ENCODE assay signal across 25 cellular contexts in genomic region chr15:87942316-87942715, GRCh38.
DNase-seq lines count a peak whose midpoint lies in the region; ATAC-seq and TF ChIP-seq lines count a peak whose summit lies in the region.
"Had no signal": no experiment of that assay in that cellular context is flagged by ENCODE, and none has a peak within 500 bp of the region (broad histone marks: within the 10 kb centered on the region; RNA-seq: fewer than 3 reads in every experiment).

No MANE protein-coding gene starts in this region.

- no peak overlapping the region for H3K4me3 ChIP-seq in endodermal cell (ENCODE audit: low read length)
- H3K4me3 ChIP-seq: A549; BLaER1 treated with 17β-estradiol and CSF1 and Interleukin-3, amounts not matched to agents 10 nM and 100 nM; GM23338 had no signal

- WGBS in endodermal cell (ENCODE audit: insufficient coverage in 1 of 2, insufficient read length in 1 of 2), 2 experiments = 83 to 92% methylated on average over 3 to 6 of the region's 6 CpGs

- H3K4me1 ChIP-seq in endodermal cell (ENCODE audit: control insufficient read depth, insufficient read depth, low read length) = peaks cover 5% of the 10 kb centered on the region

- no peak for ATAC-seq in Right ventricle myocardium inferior
- ATAC-seq in HG02763 (IDR thresholded peaks at IDR 0.05; ENCODE audit: unreplicated experiment) = no peak
- ATAC-seq: A549, GM23338, HCT116 had no signal

- no peaks in the 10 kb centered on the region for H3K36me3 ChIP-seq in endodermal cell (ENCODE audit: control insufficient read depth, insufficient read depth, low read length)
- H3K36me3 ChIP-seq: BE2C; BLaER1 treated with 17β-estradiol and CSF1 and Interleukin-3, amounts not matched to agents 10 nM and 100 nM had no signal

- no peaks in the 10 kb centered on the region for H3K36me3 Mint-ChIP-seq in endodermal cell (ENCODE audit: low read depth)
- H3K36me3 Mint-ChIP-seq in nephron (ENCODE audit: low read depth) = no peaks in the 10 kb centered on the region
- H3K36me3 Mint-ChIP-seq: CD14-positive monocyte; CD8-positive, alpha-beta memory T cell had no signal

- H3K4me3 Mint-ChIP-seq in endodermal cell (no peak overlapping the region), nephron (no peak overlapping the region)
- H3K4me3 Mint-ChIP-seq: CD14-positive monocyte; CD4-positive, alpha-beta T cell; CD8-positive, alpha-beta memory T cell; GM23338; H9 had no signal

- H3K4me1 Mint-ChIP-seq in endodermal cell = peaks cover 30% of the 10 kb centered on the region
- H3K4me1 Mint-ChIP-seq in nephron = peaks cover 66% of the 10 kb centered on the region
- H3K4me1 Mint-ChIP-seq: CD14-positive monocyte; CD8-positive, alpha-beta memory T cell; GM23338 had no signal

- H3K9me3 Mint-ChIP-seq in endodermal cell (no peaks in the 10 kb centered on the region), nephron (no peaks in the 10 kb centered on the region)
- H3K9me3 Mint-ChIP-seq: CD4-positive, alpha-beta T cell; GM23338; H9 had no signal

- H3K9me3 ChIP-seq in endodermal cell (ENCODE audit: control insufficient read depth, low read length) = no peaks in the 10 kb centered on the region
- H3K9me3 ChIP-seq: A549; BE2C; BLaER1 treated with 17β-estradiol and CSF1 and Interleukin-3, amounts not matched to agents 10 nM and 100 nM had no signal

- peaks cover 10% of the 10 kb centered on the region for H3K27me3 ChIP-seq in endodermal cell (ENCODE audit: control insufficient read depth, insufficient read depth, low read length, poor library complexity, severe bottlenecking)
- H3K27me3 ChIP-seq: BE2C; BLaER1 treated with 17β-estradiol and CSF1 and Interleukin-3, amounts not matched to agents 10 nM and 100 nM had no signal

- TF ChIP-seq CTCF in endodermal cell (conservative IDR thresholded peaks at IDR 0.05) (no peak), nephron (IDR thresholded peaks at IDR 0.05; ENCODE audit: unreplicated experiment in 3 of 3) (no peak)

- DNase-seq in NCI-H510A treated with DMSO at 0.1 percent for 48 hours (lab: John Stamatoyannopoulos, UW) = peak; percentile 45
- no peak for DNase-seq in NCI-H510A (lab: John Stamatoyannopoulos, UW)
- peak; percentile 77 for DNase-seq in MV-4-11 (lab: John Stamatoyannopoulos, UW)
- peak; percentile 71 for DNase-seq in endodermal cell
- no peak for DNase-seq in Right ventricle myocardium inferior (ENCODE audit: missing footprints)
- no peak for DNase-seq in activated T-cell treated with anti-CD3 and anti-CD28 coated beads for 4 hours
- DNase-seq: 8988T; ACHN; AML-193; BE2C; Calu3; CD4-positive, alpha-beta T cell; CD8-positive, alpha-beta memory T cell; COR-L47; DMS53; DMS79 treated with DMSO at 0.1 percent for 48 hours; GF-D8; H9 had no signal

- H3K27ac Mint-ChIP-seq in endodermal cell (peak overlapping the region; percentile 63), nephron (peak overlapping the region in 2 of 3 experiments; percentile 18 to 42)
- H3K27ac Mint-ChIP-seq: CD14-positive monocyte; CD4-positive, alpha-beta T cell; CD8-positive, alpha-beta memory T cell; GM23338; H9 had no signal

- peaks cover 45% of the 10 kb centered on the region for H3K27me3 Mint-ChIP-seq in endodermal cell (ENCODE audit: insufficient read depth)
- peaks cover 9% of the 10 kb centered on the region for H3K27me3 Mint-ChIP-seq in nephron (ENCODE audit: low read depth)
- H3K27me3 Mint-ChIP-seq: CD4-positive, alpha-beta T cell had no signal

- intact Hi-C loops in Right ventricle myocardium inferior (cut with DNase I) = no loop called here

- no peak overlapping the region for H3K27ac ChIP-seq in endodermal cell (ENCODE audit: low read depth, low read length)
- H3K27ac ChIP-seq: A549; BLaER1 treated with 17β-estradiol and CSF1 and Interleukin-3, amounts not matched to agents 10 nM and 100 nM had no signal

- no peak overlapping the region for H3K9ac ChIP-seq in endodermal cell (ENCODE audit: extremely low read depth, low read length, poor library complexity, severe bottlenecking)
- H3K9ac ChIP-seq: BLaER1 treated with 17β-estradiol and CSF1 and Interleukin-3, amounts not matched to agents 10 nM and 100 nM had no signal

Comparison
In these comparisons a context has a peak if more than half of its experiments do, and no peak if none do; other contexts are left out.
1. DNase-seq: peak in NCI-H510A treated with DMSO at 0.1 percent for 48 hours (single experiment), MV-4-11 (single experiment) and endodermal cell (single experiment); none in NCI-H510A (single experiment), Right ventricle myocardium inferior (single experiment) and activated T-cell treated with anti-CD3 and anti-CD28 coated beads for 4 hours (single experiment).